In genomic region chr14:36880276-36880675, GRCh38 we compare ENCODE assay signal across 16 cellular contexts.
A peak's percentile ranks its signal among the peaks of the same experiment; 100 is the strongest.
DNase-seq lines count a peak whose midpoint lies in the region; ATAC-seq, FAIRE-seq and TF ChIP-seq lines count a peak whose summit lies in the region.
"Had no signal": no experiment of that assay in that cellular context is flagged by ENCODE, and none has a peak within 500 bp of the region (broad histone marks: within the 10 kb centered on the region; RNA-seq: fewer than 3 reads in every experiment).

No MANE protein-coding gene starts in this region.

- no peaks in the 10 kb centered on the region for H3K79me2 ChIP-seq in K562 (ENCODE audit: control insufficient read depth, insufficient read depth, low read length)

- POLR2A ChIA-PET in K562 (lab: Yijun Ruan, JAX) = no interaction called here

- 12% methylated on average over 3 of the region's 3 CpGs for WGBS in K562 (ENCODE audit: insufficient coverage, low coverage, missing lambda C conversion rate)

- H3K9me1 ChIP-seq in K562 (ENCODE audit: control insufficient read depth, insufficient read depth, low read length) = no peaks in the 10 kb centered on the region

- no peak overlapping the region; the same call in none of the 2 replicates for H3K4me2 ChIP-seq in K562 (ENCODE audit: insufficient read depth, low read length)
- H3K4me2 ChIP-seq: A549, BLaER1 had no signal

- TF ChIP-seq EP300 in K562 (IDR thresholded peaks at IDR 0.05; ENCODE audit: low read length) = no peak

- no peak for TF ChIP-seq CTCF in K562 (IDR thresholded peaks at IDR 0.05 in 2 of 3, conservative IDR thresholded peaks at IDR 0.05 in 1 of 3; ENCODE audit: insufficient read depth in 2 of 3, low read depth in 1 of 3, low read length in 3 of 3)

- peak; percentile 72 for ATAC-seq in K562
- ATAC-seq in GM19455 (IDR thresholded peaks at IDR 0.05; ENCODE audit: unreplicated experiment) = no peak
- ATAC-seq: A549, HepG2 had no signal

- H3K9ac ChIP-seq in K562 (ENCODE audit: insufficient read depth in 1 of 2, low read depth in 2 of 2, low read length in 2 of 2) = no peak overlapping the region
- H3K9ac ChIP-seq: BLaER1 had no signal

- intact Hi-C loops in K562 (cut with micrococcal nuclease) = no loop called here
- intact Hi-C loops in head of caudate nucleus (cut with DNase I) = no loop called here

- H4K20me1 ChIP-seq in K562 (replicated peaks; ENCODE audit: control insufficient read depth, insufficient read depth, low read length) = no peaks in the 10 kb centered on the region
- H4K20me1 ChIP-seq: BLaER1 had no signal

- H3K27me3 ChIP-seq in K562 (ENCODE audit: control insufficient read depth in 2 of 2, insufficient read depth in 2 of 2, low read length in 2 of 2) = no peaks in the 10 kb centered on the region
- H3K27me3 ChIP-seq: BLaER1 had no signal

- DNase-seq in NCI-H1417 (lab: John Stamatoyannopoulos, UW) = peak in 2 of 3 experiments; percentile 37 to 88
- no peak for DNase-seq in NCI-H1417 treated with DMSO at 0.1 percent for 48 hours (lab: John Stamatoyannopoulos, UW)
- DNase-seq in NCI-H748 treated with DMSO at 0.1 percent for 48 hours (lab: John Stamatoyannopoulos, UW) = peak; percentile 27
- DNase-seq in K562 (ENCODE audit: extremely low read depth in 1 of 4, low spot score in 3 of 4) = peak in 2 of 4 experiments; percentile 13 to 27
- no peak for DNase-seq in NCI-H2107 (lab: John Stamatoyannopoulos, UW)
- no peak for DNase-seq in head of caudate nucleus
- DNase-seq: CD4-positive, alpha-beta memory T cell; DMS79 treated with DMSO at 0.1 percent for 48 hours; GF-D8; GOT3; H9 had no signal

- H3K4me3 ChIP-seq in K562 = no peak overlapping the region
- H3K4me3 ChIP-seq: A549, BLaER1 had no signal

- no peak for TF ChIP-seq RAD21 in K562 (CRISPR knock-in tag; conservative IDR thresholded peaks at IDR 0.05 in 1 of 2, IDR thresholded peaks at IDR 0.05 in 1 of 2)

- no peaks in the 10 kb centered on the region for H3K9me3 ChIP-seq in K562 (replicated peaks; ENCODE audit: control insufficient read depth, insufficient read depth, low read depth, low read length)
- H3K9me3 ChIP-seq: A549 had no signal

- CTCF ChIA-PET in K562 (lab: Yijun Ruan, JAX; ENCODE audit: low intra/inter-chr PET ratio) = no interaction called here

- H3K4me1 ChIP-seq in K562 (replicated peaks in 1 of 2; ENCODE audit: control insufficient read depth in 2 of 2, insufficient read depth in 2 of 2, low read length in 2 of 2) = peaks cover 0 to 10% of the 10 kb centered on the region in 2 experiments; a peak in 2 of 5 replicates
- H3K4me1 ChIP-seq: A549 had no signal

- peak; percentile 37 for FAIRE-seq in K562 (lab: Jason Lieb, UNC)
- FAIRE-seq: A549, HepG2 had no signal

- no peaks in the 10 kb centered on the region for H3K36me3 ChIP-seq in K562 (ENCODE audit: control insufficient read depth, insufficient read depth, low read length)
- H3K36me3 ChIP-seq: BLaER1 had no signal

- in situ Hi-C loops in K562 (cut with MboI) = no loop called here

- TF ChIP-seq POLR2A in K562 (conservative IDR thresholded peaks at IDR 0.05) = no peak

- H2AFZ ChIP-seq in K562 (ENCODE audit: low read depth, low read length) = no peak overlapping the region

- BruUV-seq in K562 (replicated peaks; lab: Mats Ljungman, UMichigan) = no TSS peak

- peak overlapping the region; percentile 18; the same call in 2 of the 3 replicates for H3K27ac ChIP-seq in K562 (ENCODE audit: extremely low read depth, low read depth, low read length)
- H3K27ac ChIP-seq: 22Rv1, A549, BLaER1 had no signal

TF ChIP-seq in K562, 482 proteins besides CTCF, POLR2A, EP300 and RAD21 (continues in another document):
- no peak for TF ChIP-seq CSDE1 (IDR thresholded peaks at IDR 0.05)
- TF ChIP-seq HMG20B (CRISPR knock-in tag; IDR thresholded peaks at IDR 0.05) = no peak
- TF ChIP-seq MXD1 (CRISPR knock-in tag; IDR thresholded peaks at IDR 0.05; ENCODE audit: borderline replicate concordance, poor library complexity, severe bottlenecking) = no peak
- TF ChIP-seq THAP7 (CRISPR knock-in tag; IDR thresholded peaks at IDR 0.05) = no peak
- TF ChIP-seq BCOR (IDR thresholded peaks at IDR 0.05) = no peak
- no peak for TF ChIP-seq ARID3B (CRISPR knock-in tag; IDR thresholded peaks at IDR 0.05; ENCODE audit: borderline replicate concordance)
- no peak for TF ChIP-seq ZNF431 (CRISPR knock-in tag; IDR thresholded peaks at IDR 0.05)
- no peak for TF ChIP-seq XRCC3 (IDR thresholded peaks at IDR 0.05)
- TF ChIP-seq TAL1 (IDR thresholded peaks at IDR 0.05) = peak; percentile 33; the same call in 1 of the 2 replicates
- no peak for TF ChIP-seq JUND (IDR thresholded peaks at IDR 0.05; ENCODE audit: borderline replicate concordance, low read depth, low read length)
- no peak for TF ChIP-seq JUND (tag; IDR thresholded peaks at IDR 0.05; ENCODE audit: borderline replicate concordance, low read depth, low read length)
- no peak for TF ChIP-seq ZBTB7A (IDR thresholded peaks at IDR 0.05; ENCODE audit: borderline replicate concordance, control insufficient read depth, low read depth, low read length)
- TF ChIP-seq CBFA2T3 (IDR thresholded peaks at IDR 0.05) = peak; percentile 68
- TF ChIP-seq SMAD4 (CRISPR knock-in tag; conservative IDR thresholded peaks at IDR 0.05) = no peak
- TF ChIP-seq NR3C1 (CRISPR knock-in tag; IDR thresholded peaks at IDR 0.05) = no peak
- TF ChIP-seq ASH1L (IDR thresholded peaks at IDR 0.05; ENCODE audit: borderline replicate concordance, low read depth, partially characterized antibody) = no peak
- no peak for TF ChIP-seq TCF7 (IDR thresholded peaks at IDR 0.05; ENCODE audit: borderline replicate concordance)
- TF ChIP-seq GTF3C2 (IDR thresholded peaks at IDR 0.05; ENCODE audit: borderline replicate concordance, extremely low read depth, insufficient read length) = no peak
- TF ChIP-seq MYNN (IDR thresholded peaks at IDR 0.05) = no peak
- no peak for TF ChIP-seq MYNN (CRISPR knock-in tag; IDR thresholded peaks at IDR 0.05)
- TF ChIP-seq KAT8 (IDR thresholded peaks at IDR 0.05; ENCODE audit: low read depth) = no peak
- TF ChIP-seq TCF3 (CRISPR knock-in tag; IDR thresholded peaks at IDR 0.05) = peak; percentile 53
- no peak for TF ChIP-seq ZNF395 (CRISPR knock-in tag; IDR thresholded peaks at IDR 0.05)
- no peak for TF ChIP-seq FOXA1 (IDR thresholded peaks at IDR 0.05; ENCODE audit: borderline replicate concordance)
- TF ChIP-seq NRF1 (conservative IDR thresholded peaks at IDR 0.05 in 1 of 2, IDR thresholded peaks at IDR 0.05 in 1 of 2) = no peak

Comparison
In these comparisons a context has a peak if more than half of its experiments do, and no peak if none do; other contexts are left out.
1. DNase-seq: peak in NCI-H1417 (2 of 3) and NCI-H748 treated with DMSO at 0.1 percent for 48 hours (single experiment); none in NCI-H1417 treated with DMSO at 0.1 percent for 48 hours (single experiment), NCI-H2107 (single experiment) and head of caudate nucleus (0 of 42).